In the genomic region with DNA sequence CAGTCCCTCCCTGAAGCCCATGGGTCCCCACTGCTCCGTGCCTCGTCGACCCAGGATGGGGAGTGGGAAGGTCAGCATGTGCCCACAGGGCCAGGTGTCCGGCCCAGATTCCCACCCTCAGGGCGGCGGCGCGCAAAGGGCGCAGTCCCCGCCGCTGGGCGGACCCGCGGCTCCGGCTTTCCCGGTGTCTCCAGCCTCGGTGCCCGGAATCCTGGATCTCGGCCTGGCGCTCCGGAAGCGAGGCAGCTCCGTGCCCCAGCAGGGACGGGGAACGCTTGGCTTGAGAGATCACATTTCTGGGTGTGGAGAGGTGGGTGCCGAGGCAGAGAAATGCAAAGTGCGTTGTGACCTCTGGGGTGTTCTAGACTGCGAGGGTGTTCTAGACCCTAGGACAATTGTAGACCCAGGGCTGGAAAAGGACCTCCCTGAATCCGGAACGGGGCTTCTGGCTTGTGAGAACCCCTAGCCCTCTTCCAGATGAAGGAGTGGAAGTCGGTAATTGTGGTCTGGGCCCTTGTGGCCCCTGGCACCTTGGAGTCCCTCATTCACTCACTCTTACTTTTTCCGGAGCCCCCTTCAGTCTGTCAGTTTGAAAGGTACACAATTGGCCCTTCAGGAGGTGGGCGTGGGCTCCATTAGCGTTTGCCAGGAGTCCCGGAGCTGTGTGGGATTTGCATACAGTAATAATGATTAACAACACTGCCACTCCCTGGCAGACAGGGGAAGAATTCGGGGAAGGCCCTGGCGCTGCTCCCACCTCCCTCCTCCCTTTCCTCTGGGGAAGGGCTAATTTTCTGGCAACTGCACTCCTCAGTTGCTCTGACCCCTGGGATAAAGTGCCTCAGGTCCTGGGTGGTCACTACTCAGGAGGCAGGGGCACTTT, we compare ENCODE assay signal across 8 cellular contexts. TPM values are rescaled to one million over a fixed set of nuclear protein-coding genes. Genes with fewer than 3 reads are reported as not detected.
DNase-seq lines count a peak whose midpoint lies in the region; ATAC-seq and TF ChIP-seq lines count a peak whose summit lies in the region.

No MANE protein-coding gene starts in this region.

- intact Hi-C loops in activated CD8-positive, alpha-beta T cell treated with anti-CD3 and anti-CD28 coated beads for 36 hours (cut with micrococcal nuclease) = no loop called here
- intact Hi-C loops in adrenal gland (cut with DNase I) = no loop called here

- POLR2A ChIA-PET in activated CD8-positive, alpha-beta T cell treated with anti-CD3 and anti-CD28 coated beads for 36 hours (lab: Charles Lee) = no interaction called here
- POLR2A ChIA-PET in activated CD8-positive, alpha-beta T cell treated with anti-CD3 and anti-CD28 coated beads, Interleukin-2, amount 10 ng/mL, durations not matched to agents 7 days and 5 days (lab: Charles Lee) = no interaction called here

- WGBS in adrenal gland, 4 donors = 0 to 5% (median 2%) methylated on average over 4 to 37 of the region's 37 CpGs
- WGBS in trophoblast cell (ENCODE audit: extremely low coverage, insufficient coverage, insufficient read length) = no CpG with 5 or more reads among the region's 37 CpGs

- no peak overlapping the region for H2BK12ac ChIP-seq in trophoblast cell (ENCODE audit: low read length)

- H2AFZ ChIP-seq in trophoblast cell (ENCODE audit: insufficient read depth, low read length, poor library complexity) = no peak overlapping the region

- no peak overlapping the region for H4K91ac ChIP-seq in trophoblast cell (ENCODE audit: low read depth, low read length)

- H3K79me2 ChIP-seq in trophoblast cell (ENCODE audit: control insufficient read depth, insufficient read depth, low read length, poor library complexity) = no peaks in the 10 kb centered on the region

- H3K23ac ChIP-seq in trophoblast cell (ENCODE audit: low read length) = no peak overlapping the region

- H3K4me3 Mint-ChIP-seq in activated CD8-positive, alpha-beta T cell treated with anti-CD3 and anti-CD28 coated beads for 36 hours = peak overlapping the region; percentile 47
- H3K4me3 Mint-ChIP-seq in activated CD8-positive, alpha-beta T cell treated with anti-CD3 and anti-CD28 coated beads, Interleukin-2, amount 10 ng/mL, durations not matched to agents 7 days and 5 days = no peak overlapping the region

- no peak for TF ChIP-seq POLR2A in adrenal gland (IDR thresholded peaks at IDR 0.05)

- H3K27ac Mint-ChIP-seq in activated CD8-positive, alpha-beta T cell treated with anti-CD3 and anti-CD28 coated beads for 36 hours = no peak overlapping the region
- H3K27ac Mint-ChIP-seq in activated CD8-positive, alpha-beta T cell treated with anti-CD3 and anti-CD28 coated beads, Interleukin-2, amount 10 ng/mL, durations not matched to agents 7 days and 5 days = no peak overlapping the region

- peak overlapping the region; percentile 85 for H3K4me2 ChIP-seq in trophoblast cell (ENCODE audit: low read length)

- H3K4me1 ChIP-seq in adrenal gland (replicated peaks in 1 of 2) (peaks cover 17 to 23% of the 10 kb centered on the region in 2 donors), right atrium auricular region (peaks cover 0 to 37% of the 10 kb centered on the region in 2 donors), trophoblast cell (ENCODE audit: control insufficient read depth in 1 of 2, insufficient read depth in 2 of 2, low read length in 2 of 2) (peaks cover 5 to 12% of the 10 kb centered on the region in 2 experiments)

- no peaks in the 10 kb centered on the region for H3K36me3 ChIP-seq in adrenal gland (replicated peaks in 1 of 2)
- no peaks in the 10 kb centered on the region for H3K36me3 ChIP-seq in right atrium auricular region
- no peaks in the 10 kb centered on the region for H3K36me3 ChIP-seq in trophoblast cell (ENCODE audit: control insufficient read depth in 1 of 2, insufficient read depth in 2 of 2, low read length in 2 of 2)

- H2BK120ac ChIP-seq in trophoblast cell (ENCODE audit: insufficient read depth, low read length, poor library complexity) = no peak overlapping the region

- peaks cover 4% of the 10 kb centered on the region for H3K27me3 ChIP-seq in adrenal gland
- H3K27me3 ChIP-seq in right atrium auricular region = no peaks in the 10 kb centered on the region
- peaks cover 49% of the 10 kb centered on the region for H3K27me3 ChIP-seq in trophoblast cell (ENCODE audit: insufficient read depth, low read length)

- peaks cover 10% of the 10 kb centered on the region for H3K4me1 Mint-ChIP-seq in activated CD8-positive, alpha-beta T cell treated with anti-CD3 and anti-CD28 coated beads for 36 hours (ENCODE audit: low read depth)
- H3K4me1 Mint-ChIP-seq in activated CD8-positive, alpha-beta T cell treated with anti-CD3 and anti-CD28 coated beads, Interleukin-2, amount 10 ng/mL, durations not matched to agents 7 days and 5 days (ENCODE audit: low read depth) = peaks cover 8% of the 10 kb centered on the region

- H2BK5ac ChIP-seq in trophoblast cell (ENCODE audit: low read depth, low read length, poor library complexity) = no peak overlapping the region

- no peak for TF ChIP-seq CTCF in activated CD8-positive, alpha-beta T cell treated with anti-CD3 and anti-CD28 coated beads for 36 hours (IDR thresholded peaks at IDR 0.05)
- TF ChIP-seq CTCF in adrenal gland (IDR thresholded peaks at IDR 0.05) = peak in 2 of 6 experiments; percentile 18 to 20
- peak; percentile 23 to 63 for TF ChIP-seq CTCF in right atrium auricular region (IDR thresholded peaks at IDR 0.05)

- DNase-seq in activated CD8-positive, alpha-beta T cell treated with anti-CD3 and anti-CD28 coated beads for 36 hours = no peak
- DNase-seq in activated CD8-positive, alpha-beta T cell treated with anti-CD3 and anti-CD28 coated beads, Interleukin-2, amount 10 ng/mL, durations not matched to agents 7 days and 5 days = no peak
- DNase-seq in NCI-H2081 treated with DMSO at 0.1 percent for 48 hours (lab: John Stamatoyannopoulos, UW) (peak; percentile 1), adrenal gland (peak; percentile 56 to 75 (median 66)), right atrium auricular region (ENCODE audit: low spot score) (peak; percentile 78), trophoblast cell (peak in 1 of 2 donors; percentile 6)

- no peak overlapping the region for H3K9ac ChIP-seq in trophoblast cell (ENCODE audit: low read length)

- H3K4ac ChIP-seq in trophoblast cell (ENCODE audit: low read depth, low read length) = no peak overlapping the region

- H2AK5ac ChIP-seq in trophoblast cell (ENCODE audit: low read length) = no peak overlapping the region

- H4K8ac ChIP-seq in trophoblast cell (ENCODE audit: low read depth, low read length) = no peak overlapping the region

- ATAC-seq in activated CD8-positive, alpha-beta T cell treated with anti-CD3 and anti-CD28 coated beads for 36 hours = no peak
- ATAC-seq in activated CD8-positive, alpha-beta T cell treated with anti-CD3 and anti-CD28 coated beads, Interleukin-2, amount 10 ng/mL, durations not matched to agents 7 days and 5 days = no peak
- ATAC-seq in HG03432 (IDR thresholded peaks at IDR 0.05; ENCODE audit: unreplicated experiment) (no peak), HG02840 (IDR thresholded peaks at IDR 0.05; ENCODE audit: low FRiP score, unreplicated experiment) (no peak)

- no peaks in the 10 kb centered on the region for H3K9me3 ChIP-seq in adrenal gland (replicated peaks in 1 of 3)
- H3K9me3 ChIP-seq in right atrium auricular region = no peaks in the 10 kb centered on the region
- H3K9me3 ChIP-seq in trophoblast cell (ENCODE audit: insufficient read depth, low read depth, low read length) = peaks cover 4% of the 10 kb centered on the region

- no peak overlapping the region for H4K12ac ChIP-seq in trophoblast cell (ENCODE audit: low read depth, low read length)

- H3K27ac ChIP-seq in adrenal gland = peak overlapping the region in 1 of 5 donors; percentile 25
- peak overlapping the region; percentile 83 to 89 for H3K27ac ChIP-seq in right atrium auricular region
- no peak overlapping the region for H3K27ac ChIP-seq in trophoblast cell (ENCODE audit: low read depth, low read length)

- H3K27me3 Mint-ChIP-seq in activated CD8-positive, alpha-beta T cell treated with anti-CD3 and anti-CD28 coated beads for 36 hours = peaks cover 63% of the 10 kb centered on the region
- H3K27me3 Mint-ChIP-seq in activated CD8-positive, alpha-beta T cell treated with anti-CD3 and anti-CD28 coated beads, Interleukin-2, amount 10 ng/mL, durations not matched to agents 7 days and 5 days (ENCODE audit: low read depth) = peaks cover 70% of the 10 kb centered on the region

- H3K4me3 ChIP-seq in adrenal gland (peak overlapping the region in 2 of 4 donors; percentile 16 to 72), right atrium auricular region (peak overlapping the region; percentile 67 to 69), trophoblast cell (ENCODE audit: low read depth, low read length) (no peak overlapping the region)

- CTCF ChIA-PET in activated CD8-positive, alpha-beta T cell treated with anti-CD3 and anti-CD28 coated beads for 36 hours (lab: Charles Lee) = no interaction called here
- CTCF ChIA-PET in activated CD8-positive, alpha-beta T cell treated with anti-CD3 and anti-CD28 coated beads, Interleukin-2, amount 10 ng/mL, durations not matched to agents 7 days and 5 days (lab: Charles Lee) = no interaction called here

- no peak overlapping the region for H3K18ac ChIP-seq in trophoblast cell (ENCODE audit: low read length)

- H3K36me3 Mint-ChIP-seq in activated CD8-positive, alpha-beta T cell treated with anti-CD3 and anti-CD28 coated beads for 36 hours (ENCODE audit: low read depth) = no peaks in the 10 kb centered on the region
- no peaks in the 10 kb centered on the region for H3K36me3 Mint-ChIP-seq in activated CD8-positive, alpha-beta T cell treated with anti-CD3 and anti-CD28 coated beads, Interleukin-2, amount 10 ng/mL, durations not matched to agents 7 days and 5 days (ENCODE audit: low read depth)

- H3K9me3 Mint-ChIP-seq in activated CD8-positive, alpha-beta T cell treated with anti-CD3 and anti-CD28 coated beads for 36 hours = no peaks in the 10 kb centered on the region
- H3K9me3 Mint-ChIP-seq in activated CD8-positive, alpha-beta T cell treated with anti-CD3 and anti-CD28 coated beads, Interleukin-2, amount 10 ng/mL, durations not matched to agents 7 days and 5 days (ENCODE audit: insufficient read depth) = no peaks in the 10 kb centered on the region

- H3K79me1 ChIP-seq in trophoblast cell (ENCODE audit: low read length) = no peaks in the 10 kb centered on the region

- H3K14ac ChIP-seq in trophoblast cell (ENCODE audit: low read length) = no peak overlapping the region

RNA-seq across cellular contexts. Expression of gene KCND3, which starts 1.7 kb away (rescaled TPM):
- not detected for total RNA-seq in activated CD8-positive, alpha-beta T cell treated with anti-CD3 and anti-CD28 coated beads for 36 hours
- not detected for total RNA-seq in activated CD8-positive, alpha-beta T cell treated with anti-CD3 and anti-CD28 coated beads, Interleukin-2, amount 10 ng/mL, durations not matched to agents 7 days and 5 days
- total RNA-seq in adrenal gland (1 to 10 TPM; 2.5 to 6.7 (median 3.8) TPM), right atrium auricular region (10 to 100 TPM; 19.6 to 24.9 TPM)
- 1 to 10 TPM; 1.2 to 5.6 (median 1.4) TPM for polyA plus RNA-seq in adrenal gland
- polyA plus RNA-seq in trophoblast cell (2013) = 0.03 and 0.06 TPM in 2 replicates

Comparison
In these comparisons a context has a peak if more than half of its experiments do, and no peak if none do; other contexts are left out.
1. DNase-seq: peak in NCI-H2081 treated with DMSO at 0.1 percent for 48 hours (single experiment), adrenal gland (7 of 7) and right atrium auricular region (single experiment); none in activated CD8-positive, alpha-beta T cell treated with anti-CD3 and anti-CD28 coated beads for 36 hours (single experiment) and activated CD8-positive, alpha-beta T cell treated with anti-CD3 and anti-CD28 coated beads, Interleukin-2, amount 10 ng/mL, durations not matched to agents 7 days and 5 days (single experiment).